In the genomic region with DNA sequence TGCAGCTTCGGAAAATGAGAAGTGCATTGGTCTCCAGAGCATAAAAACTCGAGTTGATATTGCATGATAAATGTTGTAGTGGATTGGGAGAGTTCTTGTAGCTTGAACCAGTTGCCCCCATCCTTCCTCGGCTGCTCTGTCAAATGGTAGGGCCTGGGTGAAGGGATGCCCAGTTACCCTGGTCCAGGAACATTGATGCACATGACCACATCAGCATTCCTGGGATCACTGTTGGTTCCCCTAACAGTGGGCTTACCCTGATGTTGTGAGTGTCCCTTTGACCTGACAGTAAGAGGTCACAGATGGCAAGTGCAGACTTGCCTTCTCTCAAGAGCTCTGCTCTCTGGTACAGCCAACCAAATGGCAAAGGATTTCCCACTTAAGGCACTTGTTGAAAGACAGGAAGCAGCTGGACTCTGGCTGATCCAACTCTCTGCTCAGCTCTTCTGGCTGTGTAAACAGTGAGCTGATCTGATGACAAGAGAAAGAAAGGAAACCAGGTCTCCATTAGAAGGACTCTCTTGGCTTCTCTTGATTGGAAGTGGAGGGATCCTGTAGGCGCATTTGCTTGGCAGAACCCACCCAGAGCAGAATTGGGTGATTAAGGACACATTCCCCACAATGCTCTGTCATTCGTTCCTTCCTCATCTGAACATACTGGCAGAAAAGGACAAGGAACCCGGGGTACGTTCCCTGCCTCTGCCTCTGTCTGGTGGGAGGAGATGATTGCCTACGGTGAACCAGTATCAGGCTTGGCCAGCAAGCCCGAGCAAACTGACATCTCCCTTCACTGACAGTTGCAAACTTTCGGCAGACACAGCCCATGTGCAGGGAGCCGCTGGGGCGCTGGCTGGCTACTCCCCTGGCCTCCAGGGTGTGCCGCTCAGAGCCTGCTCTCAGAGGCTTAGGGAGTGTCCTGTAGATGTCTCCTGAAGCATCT, we compare ENCODE assay signal across 9 cellular contexts. TPM values are rescaled to one million over a fixed set of nuclear protein-coding genes. Genes with fewer than 3 reads are reported as not detected.
DNase-seq lines count a peak whose midpoint lies in the region; ATAC-seq, FAIRE-seq and TF ChIP-seq lines count a peak whose summit lies in the region.
"Had no signal": no experiment of that assay in that cellular context is flagged by ENCODE, and none has a peak within 500 bp of the region (broad histone marks: within the 10 kb centered on the region; RNA-seq: fewer than 3 reads in every experiment).

No MANE protein-coding gene starts in this region.

- H3K27ac Mint-ChIP-seq in activated CD4-positive, alpha-beta T cell treated with anti-CD3 and anti-CD28 coated beads for 36 hours = no peak overlapping the region

- peaks cover 1% of the 10 kb centered on the region for H3K9me3 Mint-ChIP-seq in activated CD4-positive, alpha-beta T cell treated with anti-CD3 and anti-CD28 coated beads for 36 hours (ENCODE audit: low read depth)

- DNase-seq in DMS 273 (lab: John Stamatoyannopoulos, UW; ENCODE audit: unreplicated experiment) = peak; percentile 87
- peak; percentile 69 for DNase-seq in NCI-H2029 treated with DMSO at 0.1 percent for 48 hours (lab: John Stamatoyannopoulos, UW)
- DNase-seq in bronchial epithelial cell (ENCODE audit: low read depth) = peak; percentile 32
- peak in 2 of 3 donors; percentile 59 to 74 for DNase-seq in mucosa of descending colon
- no peak for DNase-seq in ecto neural progenitor cell (ENCODE audit: low spot score)
- no peak for DNase-seq in activated CD4-positive, alpha-beta T cell treated with anti-CD3 and anti-CD28 coated beads for 36 hours
- DNase-seq in stimulated activated CD4-positive, alpha-beta T cell treated with anti-CD3 and anti-CD28 coated beads, Interleukin-2, amount 100 ng/mL, for 48 hours = no peak
- DNase-seq: NCI-H1930 had no signal

- H3K4me1 Mint-ChIP-seq in activated CD4-positive, alpha-beta T cell treated with anti-CD3 and anti-CD28 coated beads for 36 hours = peaks cover 45% of the 10 kb centered on the region

- H3K9me3 ChIP-seq in mucosa of descending colon = no peaks in the 10 kb centered on the region

- ATAC-seq in mucosa of descending colon = peak; percentile 86
- no peak for ATAC-seq in activated CD4-positive, alpha-beta T cell treated with anti-CD3 and anti-CD28 coated beads for 36 hours
- no peak for ATAC-seq in GM21381 (IDR thresholded peaks at IDR 0.05; ENCODE audit: unreplicated experiment)

- H3K36me3 ChIP-seq in bronchial epithelial cell (ENCODE audit: control insufficient read depth, insufficient read depth, low read length) = no peaks in the 10 kb centered on the region
- no peaks in the 10 kb centered on the region for H3K36me3 ChIP-seq in mucosa of descending colon (ENCODE audit: low read depth)

- peaks cover 11% of the 10 kb centered on the region for H3K4me1 ChIP-seq in mucosa of descending colon (ENCODE audit: low read depth)

- H3K4me3 ChIP-seq in bronchial epithelial cell (ENCODE audit: low read depth, low read length) (no peak overlapping the region), mucosa of descending colon (no peak overlapping the region)

- no peak overlapping the region for H3K4me3 Mint-ChIP-seq in activated CD4-positive, alpha-beta T cell treated with anti-CD3 and anti-CD28 coated beads for 36 hours

- no peak for FAIRE-seq in bronchial epithelial cell (lab: Jason Lieb, UNC)

- H3K36me3 Mint-ChIP-seq in activated CD4-positive, alpha-beta T cell treated with anti-CD3 and anti-CD28 coated beads for 36 hours (ENCODE audit: low read depth) = peaks cover 3% of the 10 kb centered on the region

- no peaks in the 10 kb centered on the region for H3K27me3 Mint-ChIP-seq in activated CD4-positive, alpha-beta T cell treated with anti-CD3 and anti-CD28 coated beads for 36 hours

- H3K27me3 ChIP-seq in bronchial epithelial cell (ENCODE audit: control insufficient read depth, insufficient read depth, low read length) = no peaks in the 10 kb centered on the region

- TF ChIP-seq CTCF in bronchial epithelial cell (IDR thresholded peaks at IDR 0.05; ENCODE audit: insufficient read depth, low read length, severe bottlenecking) (peak; percentile 2), mucosa of descending colon (IDR thresholded peaks at IDR 0.05) (no peak)

- POLR2A ChIA-PET in activated CD4-positive, alpha-beta T cell treated with anti-CD3 and anti-CD28 coated beads for 36 hours (lab: Charles Lee) = interaction anchor here (0.6 kb wide), 1 partner anchor 94 kb away, joined by 6 read pairs; no protein-coding TSS in a partner anchor

- CTCF ChIA-PET in activated CD4-positive, alpha-beta T cell treated with anti-CD3 and anti-CD28 coated beads for 36 hours (lab: Charles Lee) = interaction anchor here (1.4 kb wide), 1 partner anchor 24 kb away, joined by 5 read pairs; no protein-coding TSS in a partner anchor

- intact Hi-C loops in mucosa of descending colon (cut with DNase I, micrococcal nuclease) = no loop called here
- intact Hi-C loops in activated CD4-positive, alpha-beta T cell treated with anti-CD3 and anti-CD28 coated beads for 36 hours (cut with DNase I, micrococcal nuclease) = no loop called here

RNA-seq across cellular contexts. Expression of a gene that starts 29.3 kb away (rescaled TPM):
- total RNA-seq in bronchial epithelial cell (0.53 and 1.9 TPM in 2 replicates), mucosa of descending colon (100 to 1,000 TPM in 1 of 3 donors, 10 to 100 TPM in 2; 52.6 to 132 (median 67.2) TPM)
- under 1 TPM in 1 of 2 experiments, not detected in 1; 0.21 TPM for total RNA-seq in activated CD4-positive, alpha-beta T cell treated with anti-CD3 and anti-CD28 coated beads for 36 hours

Comparison
In these comparisons a context has a peak if more than half of its experiments do, and no peak if none do; other contexts are left out.
1. DNase-seq: peak in DMS 273 (single experiment), NCI-H2029 treated with DMSO at 0.1 percent for 48 hours (single experiment), bronchial epithelial cell (single experiment) and mucosa of descending colon (2 of 3); none in ecto neural progenitor cell (single experiment), activated CD4-positive, alpha-beta T cell treated with anti-CD3 and anti-CD28 coated beads for 36 hours (single experiment) and stimulated activated CD4-positive, alpha-beta T cell treated with anti-CD3 and anti-CD28 coated beads, Interleukin-2, amount 100 ng/mL, for 48 hours (0 of 2).
2. RNA of a gene that starts 29.3 kb away (total RNA-seq): 52.6 to 132 TPM in mucosa of descending colon; 0.53 to 1.9 TPM in bronchial epithelial cell and 0.21 TPM in activated CD4-positive, alpha-beta T cell treated with anti-CD3 and anti-CD28 coated beads for 36 hours; every median in the first group is over 10 times any median in the second.